22 cellular contexts compared by ENCODE assay signal in the genomic region with DNA sequence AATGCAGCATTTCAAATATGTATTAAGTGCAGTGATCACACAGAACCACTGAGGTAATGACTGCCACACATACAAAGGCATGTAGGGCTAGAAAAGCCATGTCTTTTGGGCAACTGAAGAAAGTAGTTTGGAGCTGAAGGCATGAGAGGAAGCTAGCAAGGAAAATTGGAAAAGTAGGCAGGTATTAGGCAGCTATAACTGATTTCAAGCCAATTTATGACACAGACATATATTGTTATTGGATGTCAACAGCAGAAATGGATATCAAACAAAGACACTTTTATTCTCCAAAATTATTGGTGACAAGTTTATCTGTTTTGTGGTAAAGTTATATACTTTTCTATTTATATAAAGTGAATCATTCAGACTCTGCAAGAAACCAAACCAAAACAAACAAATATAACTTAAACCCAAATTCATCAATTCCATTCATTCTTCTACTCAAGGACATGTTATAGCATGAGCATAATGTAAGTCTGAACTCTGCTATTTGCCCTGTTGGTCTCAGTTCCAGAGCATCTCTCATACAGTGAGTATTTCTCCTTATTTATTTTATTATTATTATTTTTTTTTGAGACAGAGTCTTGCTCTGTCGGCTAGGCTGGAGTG.
DNase-seq lines count a peak whose midpoint lies in the region; ATAC-seq, FAIRE-seq and TF ChIP-seq lines count a peak whose summit lies in the region.
"Had no signal": no experiment of that assay in that cellular context is flagged by ENCODE, and none has a peak within 500 bp of the region (broad histone marks: within the 10 kb centered on the region; RNA-seq: fewer than 3 reads in every experiment).

No MANE protein-coding gene starts in this region.

- H3K79me1 ChIP-seq in IMR-90 (ENCODE audit: low read depth in 1 of 2, low read length in 2 of 2) = no peaks in the 10 kb centered on the region

- H3K9me1 ChIP-seq in IMR-90 (ENCODE audit: insufficient read depth, low read length) = no peaks in the 10 kb centered on the region

- CTCF ChIA-PET in IMR-90 (lab: Yijun Ruan, JAX) = interaction anchor here (0.5 kb wide), 1 partner anchor 13 kb away, joined by 11 read pairs; no protein-coding TSS in a partner anchor

- H2BK5ac ChIP-seq in IMR-90 (ENCODE audit: low read depth, low read length, poor library complexity, severe bottlenecking) = no peak overlapping the region

- peak; percentile 75 for ATAC-seq in IMR-90 (ENCODE audit: low read depth)
- ATAC-seq: GM12878, HCT116, SK-N-SH treated with all-trans-retinoic acid at 6 μM for 48 hours had no signal

- H2BK120ac ChIP-seq in IMR-90 (ENCODE audit: low read depth, low read length) = no peak overlapping the region

- no peak overlapping the region for H3K14ac ChIP-seq in IMR-90 (replicated peaks; ENCODE audit: low read depth, low read length)

- no TSS peak for BruUV-seq in IMR-90 (replicated peaks; lab: Mats Ljungman, UMichigan)

- no peak overlapping the region for H3K23ac ChIP-seq in IMR-90 (ENCODE audit: low read depth, low read length)

- in situ Hi-C loops in IMR-90 (cut with MboI; ENCODE audit: low sequenced_read_pairs) = no loop called here
- in situ Hi-C loops in GM13977 (cut with MboI; ENCODE audit: low pct_unique_long_range_greater_than_20kb, low sequenced_read_pairs, unreplicated experiment) = no loop called here
- in situ Hi-C loops in HAP-1 (cut with MboI; ENCODE audit: low sequenced_read_pairs) = no loop called here

- WGBS in IMR-90 (ENCODE audit: extremely low coverage in 2 of 2, insufficient read length in 1 of 2), 2 experiments = 100% methylated on average over 1 of the region's 1 CpG; no CpG with 5 or more reads in 1 of the 2 experiments

- no peak overlapping the region for H2AK5ac ChIP-seq in IMR-90 (ENCODE audit: low read depth, low read length)

- H2BK20ac ChIP-seq in IMR-90 (ENCODE audit: low read depth, low read length) = no peak overlapping the region

- dilution Hi-C loops in IMR-90 (cut with HindIII; ENCODE audit: low sequenced_read_pairs, unreplicated experiment) = no loop called here

- H3K9me3 ChIP-seq in IMR-90 (ENCODE audit: control insufficient read depth, insufficient read depth, low read length) = no peaks in the 10 kb centered on the region
- H3K9me3 ChIP-seq in HAP-1 = no peaks in the 10 kb centered on the region

- H4K20me1 ChIP-seq in IMR-90 (ENCODE audit: insufficient read depth, low read length) = no peaks in the 10 kb centered on the region

- no peak overlapping the region for H2BK15ac ChIP-seq in IMR-90 (ENCODE audit: low read depth, low read length)

- no peak overlapping the region for H2AFZ ChIP-seq in IMR-90 (replicated peaks; ENCODE audit: low read length, poor library complexity)

- POLR2A ChIA-PET in IMR-90 (lab: Charles Lee; ENCODE audit: unreplicated experiment) = no interaction called here

- H3K4me1 ChIP-seq in IMR-90 (ENCODE audit: control insufficient read depth, insufficient read depth, low read length) = peaks cover 3% of the 10 kb centered on the region; the same call in 1 of the 2 replicates
- no peaks in the 10 kb centered on the region for H3K4me1 ChIP-seq in HAP-1

- H3K27me3 ChIP-seq in IMR-90 (ENCODE audit: control insufficient read depth, insufficient read depth, low read length) (no peaks in the 10 kb centered on the region), bronchial epithelial cell (ENCODE audit: control insufficient read depth, insufficient read depth, low read length) (no peaks in the 10 kb centered on the region), HAP-1 (ENCODE audit: low read depth) (no peaks in the 10 kb centered on the region)

- TF ChIP-seq CTCF in IMR-90 (conservative IDR thresholded peaks at IDR 0.05; ENCODE audit: low read depth, low read length) (no peak), bronchial epithelial cell (IDR thresholded peaks at IDR 0.05; ENCODE audit: insufficient read depth, low read length, severe bottlenecking) (no peak), GM13977 (IDR thresholded peaks at IDR 0.05; ENCODE audit: extremely low read depth, insufficient read depth, missing control alignments) (no peak)

- no peak for TF ChIP-seq POLR2A in IMR-90 (IDR thresholded peaks at IDR 0.05; ENCODE audit: low read depth, low read length)

- peak overlapping the region; percentile 44; the same call in 1 of the 2 replicates for H3K4me2 ChIP-seq in IMR-90 (ENCODE audit: low read depth, low read length)

- peak overlapping the region; percentile 20; the same call in 1 of the 2 replicates for H4K5ac ChIP-seq in IMR-90 (ENCODE audit: low read depth, low read length)

- H4K91ac ChIP-seq in IMR-90 (ENCODE audit: insufficient read depth, low read depth, low read length) = no peak overlapping the region

- H3K56ac ChIP-seq in IMR-90 (ENCODE audit: extremely low read depth, insufficient read depth, low read length) = no peak overlapping the region

- intact Hi-C loops in IMR-90 (cut with micrococcal nuclease) = no loop called here

- H3K4me3 ChIP-seq in IMR-90 (ENCODE audit: insufficient read depth, low read depth, low read length) (no peak overlapping the region), bronchial epithelial cell (ENCODE audit: low read depth, low read length) (no peak overlapping the region), HAP-1 (no peak overlapping the region)
- H3K4me3 ChIP-seq: GM12878, GM23248 had no signal

- no peak overlapping the region for H4K8ac ChIP-seq in IMR-90 (ENCODE audit: low read depth in 2 of 2, low read length in 2 of 2)

- H3K9ac ChIP-seq in IMR-90 (ENCODE audit: low read depth, low read length) = no peak overlapping the region
- H3K9ac ChIP-seq: GM23248 had no signal

- no peak overlapping the region for H2AK9ac ChIP-seq in IMR-90 (replicated peaks; ENCODE audit: low read depth, low read length, poor library complexity)

- H3K27ac ChIP-seq in IMR-90 (ENCODE audit: insufficient read depth, low read length) = no peak overlapping the region
- H3K27ac ChIP-seq: C4-2B, GM23248 had no signal

- no peak overlapping the region; the same call in 1 of the 2 replicates for H3K18ac ChIP-seq in IMR-90 (ENCODE audit: low read depth, low read length)

- DNase-seq in IMR-90 (peak; percentile 18), bronchial epithelial cell (ENCODE audit: low read depth) (peak; percentile 4), foreskin melanocyte (peak; percentile 6), NCI-H2107 treated with DMSO at 0.1 percent for 48 hours (lab: John Stamatoyannopoulos, UW; ENCODE audit: unreplicated experiment) (no peak), GM13977 (ENCODE audit: low spot score) (no peak), HAP-1 (ENCODE audit: low spot score in 2 of 2) (no peak), NCI-H1694 (lab: John Stamatoyannopoulos, UW) (no peak)
- DNase-seq: AML-193, DND-41, GF-D8, KBM-7, NCI-H1105 treated with DMSO at 0.1 percent for 48 hours, NCI-H187, NCI-H524, NCI-H82, SIG-M5 had no signal

- H3K36me3 ChIP-seq in IMR-90 (ENCODE audit: control insufficient read depth, insufficient read depth, low read length) = no peaks in the 10 kb centered on the region
- H3K36me3 ChIP-seq in bronchial epithelial cell (ENCODE audit: control insufficient read depth, insufficient read depth, low read length) = no peaks in the 10 kb centered on the region
- no peaks in the 10 kb centered on the region for H3K36me3 ChIP-seq in HAP-1 (replicated peaks)

- no peak overlapping the region for H3K4ac ChIP-seq in IMR-90 (ENCODE audit: low read depth, low read length)

- TF ChIP-seq RAD21 in IMR-90 (IDR thresholded peaks at IDR 0.05; ENCODE audit: low read length) = no peak

- no peak for FAIRE-seq in bronchial epithelial cell (lab: Jason Lieb, UNC)
- FAIRE-seq: GM12878, GM19239 had no signal

TF ChIP-seq in IMR-90, 13 proteins besides CTCF, POLR2A, EP300 and RAD21:
- TF ChIP-seq MAFK (IDR thresholded peaks at IDR 0.05; ENCODE audit: low read depth, low read length) = no peak

Comparison
In these comparisons a context has a peak if more than half of its experiments do, and no peak if none do; other contexts are left out.
1. DNase-seq: peak in IMR-90 (single experiment), bronchial epithelial cell (single experiment) and foreskin melanocyte (single experiment); none in NCI-H2107 treated with DMSO at 0.1 percent for 48 hours (single experiment), GM13977 (single experiment), HAP-1 (0 of 2) and NCI-H1694 (single experiment).